ENCODE assay signal across 8 cellular contexts in genomic region chr3:52851348-52851747, GRCh38. TPM values are rescaled to one million over a fixed set of nuclear protein-coding genes. Genes with fewer than 3 reads are reported as not detected.
DNase-seq lines count a peak whose midpoint lies in the region; TF ChIP-seq lines count a peak whose summit lies in the region.

No MANE protein-coding gene starts in this region.

- CTCF ChIA-PET in activated CD4-positive, alpha-beta memory T cell treated with anti-CD3 and anti-CD28 coated beads for 36 hours (lab: Charles Lee), result interaction anchor here (0.6 to 1.4 kb wide), 15 partner anchors 32 to 344 kb away, joined by 3 to 8 read pairs (median 3); no protein-coding TSS in a partner anchor

- no peaks in the 10 kb centered on the region for H3K36me3 Mint-ChIP-seq in activated CD4-positive, alpha-beta memory T cell treated with anti-CD3 and anti-CD28 coated beads for 36 hours

- intact Hi-C loops in activated CD4-positive, alpha-beta memory T cell treated with anti-CD3 and anti-CD28 coated beads for 36 hours (cut with micrococcal nuclease), result loop anchor here (1.0 to 2.0 kb wide), 3 partner anchors 43 to 221 kb away; no protein-coding TSS in a partner anchor
- intact Hi-C loops in lower leg skin (cut with DNase I; ENCODE audit: low total_unique reads), result loop anchor here (10.0 kb wide), 1 partner anchor 223 kb away; no protein-coding TSS in a partner anchor

- no peak overlapping the region for H3K4me3 Mint-ChIP-seq in activated CD4-positive, alpha-beta memory T cell treated with anti-CD3 and anti-CD28 coated beads for 36 hours

- H3K27ac Mint-ChIP-seq in activated CD4-positive, alpha-beta memory T cell treated with anti-CD3 and anti-CD28 coated beads for 36 hours, result no peak overlapping the region

- POLR2A ChIA-PET in activated CD4-positive, alpha-beta memory T cell treated with anti-CD3 and anti-CD28 coated beads for 36 hours (lab: Charles Lee), result no interaction called here

- no peaks in the 10 kb centered on the region for H3K27me3 Mint-ChIP-seq in activated CD4-positive, alpha-beta memory T cell treated with anti-CD3 and anti-CD28 coated beads for 36 hours

- WGBS in lower leg skin, 2 donors, result 49 to 58% methylated on average over 3 of the region's 3 CpGs

- H3K4me3 ChIP-seq in AG09309 (ENCODE audit: control insufficient read depth, low read depth, low read length), result no peak overlapping the region
- no peak overlapping the region for H3K4me3 ChIP-seq in GM12865 (ENCODE audit: low read depth, low read length)
- H3K4me3 ChIP-seq in lower leg skin (ENCODE audit: low read depth, poor library complexity, severe bottlenecking), result no peak overlapping the region

- TF ChIP-seq POLR2A in lower leg skin (IDR thresholded peaks at IDR 0.05), result no peak

- H3K9me3 Mint-ChIP-seq in activated CD4-positive, alpha-beta memory T cell treated with anti-CD3 and anti-CD28 coated beads for 36 hours, result no peaks in the 10 kb centered on the region

- DNase-seq in AG09309 (ENCODE audit: low read depth) (no peak), GM12865 (ENCODE audit: low read depth) (peak; percentile 67), NCI-H1930 (lab: John Stamatoyannopoulos, UW) (peak; percentile 3 to 6), germinal center (ENCODE audit: low spot score) (peak; percentile 52), retina (peak; percentile 71), lower leg skin (ENCODE audit: low spot score in 2 of 2) (no peak), GDM1 (lab: John Stamatoyannopoulos, UW) (no peak)
- DNase-seq in activated CD4-positive, alpha-beta memory T cell treated with anti-CD3 and anti-CD28 coated beads for 36 hours, result peak; percentile 51

- TF ChIP-seq CTCF in AG09309 (IDR thresholded peaks at IDR 0.05; ENCODE audit: control insufficient read depth, insufficient read depth, low read depth, low read length, missing control alignments), result peak; percentile 68
- peak; percentile 66 for TF ChIP-seq CTCF in GM12865 (IDR thresholded peaks at IDR 0.05; ENCODE audit: insufficient read depth, low read depth, low read length, missing control alignments)
- no peak for TF ChIP-seq CTCF in lower leg skin (IDR thresholded peaks at IDR 0.05)

- no peaks in the 10 kb centered on the region for H3K4me1 Mint-ChIP-seq in activated CD4-positive, alpha-beta memory T cell treated with anti-CD3 and anti-CD28 coated beads for 36 hours (ENCODE audit: low read depth)

RNA-seq across cellular contexts. Expression of gene MUSTN1, which starts 16.5 kb away (rescaled TPM):
- total RNA-seq in activated CD4-positive, alpha-beta memory T cell treated with anti-CD3 and anti-CD28 coated beads for 36 hours, result 1 to 10 TPM in 1 of 2 experiments, not detected in 1; 1.1 TPM
- total RNA-seq in lower leg skin, result 10 to 100 TPM in 1 of 4 donors, 1 to 10 TPM in 3; 5.5 to 13.1 (median 7.9) TPM

RNA-seq across cellular contexts. Expression of gene ITIH4, which starts 20.9 kb away (rescaled TPM):
- total RNA-seq in activated CD4-positive, alpha-beta memory T cell treated with anti-CD3 and anti-CD28 coated beads for 36 hours, result 1 to 10 TPM; 4.3 to 6.3 TPM
- total RNA-seq in lower leg skin, result 1 to 10 TPM in 3 of 4 donors, under 1 TPM in 1; 0.38 to 3.6 (median 2.5) TPM

RNA-seq across cellular contexts. Expression of gene STIMATE, which starts 46.0 kb away (rescaled TPM):
- 10 to 100 TPM; 13.0 to 18.3 TPM for total RNA-seq in activated CD4-positive, alpha-beta memory T cell treated with anti-CD3 and anti-CD28 coated beads for 36 hours
- total RNA-seq in lower leg skin, result 10 to 100 TPM; 12.7 to 20.7 (median 16.1) TPM

RNA-seq across cellular contexts. Expression of gene ITIH3, which starts 56.8 kb away (rescaled TPM):
- total RNA-seq in activated CD4-positive, alpha-beta memory T cell treated with anti-CD3 and anti-CD28 coated beads for 36 hours, result not detected
- total RNA-seq in lower leg skin, result 10 to 100 TPM in 1 of 4 donors, 1 to 10 TPM in 1, under 1 TPM in 2; 0.17 to 19.3 (median 0.97) TPM

Comparison
In these comparisons a context has a peak if more than half of its experiments do, and no peak if none do; other contexts are left out.
1. DNase-seq: peak in GM12865 (single experiment), NCI-H1930 (2 of 2), activated CD4-positive, alpha-beta memory T cell treated with anti-CD3 and anti-CD28 coated beads for 36 hours (single experiment), germinal center (single experiment) and retina (single experiment); none in AG09309 (single experiment), lower leg skin (0 of 2) and GDM1 (single experiment).
2. CTCF ChIP-seq: peak in AG09309 (single experiment) and GM12865 (single experiment); none in lower leg skin (0 of 3).